Comparison of ENCODE assay signal across 17 cellular contexts in genomic region chr9:110891760-110892159, GRCh38.
DNase-seq lines count a peak whose midpoint lies in the region; ATAC-seq, FAIRE-seq and TF ChIP-seq lines count a peak whose summit lies in the region.
"Had no signal": no experiment of that assay in that cellular context is flagged by ENCODE, and none has a peak within 500 bp of the region (broad histone marks: within the 10 kb centered on the region; RNA-seq: fewer than 3 reads in every experiment).

No MANE protein-coding gene starts in this region.

- DNase-seq in AG20443 (ENCODE audit: low spot score), result peak; percentile 16
- DNase-seq in M059J (ENCODE audit: low read depth), result peak; percentile 26
- DNase-seq in body of pancreas, result no peak
- peak; percentile 54 for DNase-seq in kidney glomerular epithelial cell (lab: John Stamatoyannopoulos, UW)
- DNase-seq in mammary epithelial cell, result no peak
- no peak for DNase-seq in urothelium cell line (ENCODE audit: low spot score)
- DNase-seq: activated CD4-positive, alpha-beta T cell treated with anti-CD3 and anti-CD28 coated beads for 1 hour; activated effector memory CD4-positive, alpha-beta T cell treated with anti-CD3 and anti-CD28 coated beads, Interleukin-2, amount 50 U/mL, for 16 hours; dorsolateral prefrontal cortex; MM.1S; NCI-H2081 treated with DMSO at 0.1 percent for 48 hours; stimulated activated CD4-positive, alpha-beta T cell treated with anti-CD3 and anti-CD28 coated beads, Interleukin-15, amount 100 ng/mL, for 24 hours had no signal

- intact Hi-C loops in body of pancreas (cut with DNase I) (no loop called here), mammary epithelial cell (cut with micrococcal nuclease) (no loop called here)

- BruUV-seq in mammary epithelial cell (replicated peaks; lab: Mats Ljungman, UMichigan), result no TSS peak

- no peak for TF ChIP-seq POLR2A in body of pancreas (IDR thresholded peaks at IDR 0.05)

- ATAC-seq in body of pancreas, result peak; percentile 42
- ATAC-seq in HG03469 (IDR thresholded peaks at IDR 0.05; ENCODE audit: unreplicated experiment), result no peak
- ATAC-seq in activated CD4-positive, CD25-positive, alpha-beta regulatory T cell treated with anti-CD3 and anti-CD28 coated beads, Interleukin-2, amount 50 U/mL, for 24 hours, result no peak
- ATAC-seq: natural killer cell treated with Interleukin-12 subunit alpha and Interleukin-12 subunit beta and Interleukin-15 and Interleukin-18, amount 100 ng/mL, for 72 hours had no signal

- H3K4me1 ChIP-seq in body of pancreas, result peaks cover 9% of the 10 kb centered on the region
- H3K4me1 ChIP-seq in mammary epithelial cell (ENCODE audit: insufficient read depth, low read length), result no peaks in the 10 kb centered on the region
- H3K4me1 ChIP-seq: vagina had no signal

- H3K36me3 ChIP-seq in body of pancreas (replicated peaks in 1 of 2; ENCODE audit: insufficient read depth in 1 of 2, low read depth in 2 of 2) (no peaks in the 10 kb centered on the region), mammary epithelial cell (ENCODE audit: insufficient read depth, low read length) (no peaks in the 10 kb centered on the region)
- H3K36me3 ChIP-seq: vagina had no signal

- H3K4me3 ChIP-seq in body of pancreas (no peak overlapping the region), mammary epithelial cell (replicated peaks in 1 of 3; ENCODE audit: insufficient read depth in 1 of 3, low read depth in 2 of 3, low read length in 3 of 3) (no peak overlapping the region)
- H3K4me3 ChIP-seq: dorsolateral prefrontal cortex, lung, vagina had no signal

- H3K4me2 ChIP-seq in mammary epithelial cell (ENCODE audit: insufficient read depth, low read depth, low read length), result no peak overlapping the region

- no peak for FAIRE-seq in urothelium cell line (lab: Jason Lieb, UNC)

- no peak overlapping the region for H3K9ac ChIP-seq in mammary epithelial cell (ENCODE audit: insufficient read depth, low read length)

- H4K20me1 ChIP-seq in mammary epithelial cell (ENCODE audit: insufficient read depth, low read length), result no peaks in the 10 kb centered on the region

- H3K9me3 ChIP-seq in body of pancreas, result no peaks in the 10 kb centered on the region
- H3K9me3 ChIP-seq in mammary epithelial cell (replicated peaks; ENCODE audit: insufficient read depth, low read length), result no peaks in the 10 kb centered on the region
- H3K9me3 ChIP-seq: vagina had no signal

- H3K79me2 ChIP-seq in mammary epithelial cell (ENCODE audit: insufficient read depth, low read length), result peaks cover 3% of the 10 kb centered on the region

- in situ Hi-C loops in mammary epithelial cell (cut with MboI; ENCODE audit: low sequenced_read_pairs in 2 of 2), result no loop called here

- peak overlapping the region in 2 of 4 donors; percentile 4 to 32 for H3K27ac ChIP-seq in body of pancreas
- H3K27ac ChIP-seq in mammary epithelial cell (ENCODE audit: insufficient read depth, low read depth, low read length), result no peak overlapping the region
- H3K27ac ChIP-seq: vagina had no signal

- CTCF ChIA-PET in mammary epithelial cell (lab: Charles Lee; ENCODE audit: low non-redundant PET), result no interaction called here

- H2AFZ ChIP-seq in mammary epithelial cell (ENCODE audit: low read depth, low read length), result no peak overlapping the region

- H3K27me3 ChIP-seq in body of pancreas, result no peaks in the 10 kb centered on the region
- H3K27me3 ChIP-seq in mammary epithelial cell (ENCODE audit: insufficient read depth, low read length), result no peaks in the 10 kb centered on the region
- H3K27me3 ChIP-seq: dorsolateral prefrontal cortex, vagina had no signal

- TF ChIP-seq CTCF in body of pancreas (IDR thresholded peaks at IDR 0.05) (no peak), mammary epithelial cell (conservative IDR thresholded peaks at IDR 0.05 in 1 of 2, IDR thresholded peaks at IDR 0.05 in 1 of 2; ENCODE audit: extremely low read depth in 1 of 2, insufficient read depth in 1 of 2, low read depth in 1 of 2, low read length in 2 of 2) (no peak)

- WGBS in body of pancreas, 2 donors, result 67 to 79% methylated on average over 3 of the region's 3 CpGs
- WGBS in mammary epithelial cell (ENCODE audit: low coverage, missing lambda C conversion rate), result 72% methylated on average over 3 of the region's 3 CpGs

- dilution Hi-C loops in mammary epithelial cell (cut with HindIII; ENCODE audit: low sequenced_read_pairs), result no loop called here

Comparison
In these comparisons a context has a peak if more than half of its experiments do, and no peak if none do; other contexts are left out.
1. DNase-seq: peak in AG20443 (single experiment), M059J (single experiment) and kidney glomerular epithelial cell (single experiment); none in body of pancreas (0 of 4), mammary epithelial cell (single experiment) and urothelium cell line (single experiment).